24 cellular contexts compared by ENCODE assay signal in genomic region chr16:71732587-71732986, GRCh38.
"Had no signal": no experiment of that assay in that cellular context is flagged by ENCODE, and none has a peak within 500 bp of the region (broad histone marks: within the 10 kb centered on the region; RNA-seq: fewer than 3 reads in every experiment).

No MANE protein-coding gene starts in this region.

- H3K4me3 Mint-ChIP-seq: activated naive CD4-positive, alpha-beta T cell treated with anti-CD3 and anti-CD28 coated beads, Interleukin-2, amount 10 ng/mL, durations not matched to agents 7 days and 5 days; activated T-helper 1 cell treated with anti-CD3 and anti-CD28 coated beads, Interleukin-12 subunit alpha, Interleukin-12 subunit beta, Interleukin-2, Interleukin-4 antibody, amounts not matched to agents 30 ng/mL and 10 ng/mL and 1 ng/mL, durations not matched to agents 14 hours and 24 hours and 36 hours; central memory CD8-positive, alpha-beta T cell; mesothelial cell of epicardium; naive thymus-derived CD4-positive, alpha-beta T cell; stimulated activated effector memory CD8-positive, alpha-beta T cell treated with anti-CD3 and anti-CD28 coated beads, Interleukin-12 subunit alpha, Interleukin-12 subunit beta, amount 100 ng/mL, for 72 hours; stimulated activated naive CD8-positive, alpha-beta T cell treated with anti-CD3 and anti-CD28 coated beads, Interleukin-15, amount 100 ng/mL, for 72 hours; T-helper 1 cell treated with Interleukin-12 subunit alpha and Interleukin-12 subunit beta and Interleukin-4 antibody, amounts not matched to agents 30 μg/mL and 1 μg/mL, for 36 hours; type B pancreatic cell had no signal

- H3K4me1 Mint-ChIP-seq: activated naive CD4-positive, alpha-beta T cell treated with anti-CD3 and anti-CD28 coated beads, Interleukin-2, amount 10 ng/mL, durations not matched to agents 7 days and 5 days; mesothelial cell of epicardium had no signal

- ATAC-seq: naive thymus-derived CD4-positive, alpha-beta T cell; stimulated activated effector memory CD8-positive, alpha-beta T cell treated with anti-CD3 and anti-CD28 coated beads, Interleukin-12 subunit alpha, Interleukin-12 subunit beta, amount 100 ng/mL, for 72 hours; stimulated activated naive CD8-positive, alpha-beta T cell treated with anti-CD3 and anti-CD28 coated beads, Interleukin-15, amount 100 ng/mL, for 72 hours had no signal

- H3K9me3 Mint-ChIP-seq: activated naive CD4-positive, alpha-beta T cell treated with anti-CD3 and anti-CD28 coated beads, Interleukin-2, amount 10 ng/mL, durations not matched to agents 7 days and 5 days; activated T-helper 1 cell treated with anti-CD3 and anti-CD28 coated beads, Interleukin-12 subunit alpha, Interleukin-12 subunit beta, Interleukin-2, Interleukin-4 antibody, amounts not matched to agents 30 ng/mL and 10 ng/mL and 1 ng/mL, durations not matched to agents 14 hours and 24 hours and 36 hours; central memory CD8-positive, alpha-beta T cell; mesothelial cell of epicardium; naive thymus-derived CD4-positive, alpha-beta T cell; stimulated activated effector memory CD8-positive, alpha-beta T cell treated with anti-CD3 and anti-CD28 coated beads, Interleukin-12 subunit alpha, Interleukin-12 subunit beta, amount 100 ng/mL, for 72 hours; stimulated activated naive CD8-positive, alpha-beta T cell treated with anti-CD3 and anti-CD28 coated beads, Interleukin-15, amount 100 ng/mL, for 72 hours; T-helper 1 cell treated with Interleukin-12 subunit alpha and Interleukin-12 subunit beta and Interleukin-4 antibody, amounts not matched to agents 30 μg/mL and 1 μg/mL, for 36 hours; type B pancreatic cell had no signal

- H3K27ac Mint-ChIP-seq: activated naive CD4-positive, alpha-beta T cell treated with anti-CD3 and anti-CD28 coated beads, Interleukin-2, amount 10 ng/mL, durations not matched to agents 7 days and 5 days; activated T-helper 1 cell treated with anti-CD3 and anti-CD28 coated beads, Interleukin-12 subunit alpha, Interleukin-12 subunit beta, Interleukin-2, Interleukin-4 antibody, amounts not matched to agents 30 ng/mL and 10 ng/mL and 1 ng/mL, durations not matched to agents 14 hours and 24 hours and 36 hours; mesothelial cell of epicardium; T-helper 1 cell treated with Interleukin-12 subunit alpha and Interleukin-12 subunit beta and Interleukin-4 antibody, amounts not matched to agents 30 μg/mL and 1 μg/mL, for 36 hours; type B pancreatic cell had no signal

- DNase-seq: activated CD4-positive, alpha-beta T cell treated with anti-CD3 and anti-CD28 coated beads for 1 hour; activated gamma-delta T cell; activated naive CD4-positive, alpha-beta T cell treated with anti-CD3 and anti-CD28 coated beads, Interleukin-2, amount 10 ng/mL, durations not matched to agents 7 days and 5 days; activated T-cell treated with anti-CD3 and anti-CD28 coated beads for 4 hours; amygdala; dermis blood vessel endothelial cell; effector CD4-positive, alpha-beta T cell; esophagus squamous epithelium; foreskin melanocyte; kidney glomerular epithelial cell; mammary epithelial cell; naive thymus-derived CD4-positive, alpha-beta T cell; right lobe of liver; stimulated activated CD4-positive, alpha-beta T cell treated with anti-CD3 and anti-CD28 coated beads, Interleukin-4, amount 100 ng/mL, for 24 hours; stimulated activated naive CD8-positive, alpha-beta T cell treated with anti-CD3 and anti-CD28 coated beads, Interleukin-15, amount 100 ng/mL, for 72 hours; substantia nigra; SW 1271; T-helper 9 cell had no signal

- H3K27me3 Mint-ChIP-seq: activated naive CD4-positive, alpha-beta T cell treated with anti-CD3 and anti-CD28 coated beads, Interleukin-2, amount 10 ng/mL, durations not matched to agents 7 days and 5 days; central memory CD8-positive, alpha-beta T cell; naive thymus-derived CD4-positive, alpha-beta T cell; stimulated activated naive CD8-positive, alpha-beta T cell treated with anti-CD3 and anti-CD28 coated beads, Interleukin-15, amount 100 ng/mL, for 72 hours; type B pancreatic cell had no signal
